20 cellular contexts compared by ENCODE assay signal in the genomic region with DNA sequence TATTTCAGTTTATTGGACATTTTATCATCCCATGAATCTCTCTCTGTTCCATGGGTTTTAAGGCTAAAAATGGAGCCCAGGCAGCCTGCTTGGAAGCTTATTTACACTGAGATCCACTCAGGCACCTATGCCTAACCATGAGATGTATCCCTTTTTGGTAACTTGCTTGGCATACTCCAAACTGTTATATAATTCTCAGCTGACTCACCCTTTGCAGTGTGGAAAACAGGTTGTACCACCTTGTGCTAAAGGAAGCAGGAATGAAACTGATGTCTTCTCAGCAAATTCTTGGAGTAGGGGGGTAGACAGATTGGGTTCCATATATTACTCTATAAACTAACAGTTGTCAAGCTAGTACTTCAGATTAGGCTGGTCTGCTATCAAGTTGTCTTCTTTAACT.
"Had no signal": no experiment of that assay in that cellular context is flagged by ENCODE, and none has a peak within 500 bp of the region (broad histone marks: within the 10 kb centered on the region; RNA-seq: fewer than 3 reads in every experiment).

No MANE protein-coding gene starts in this region.

- H3K4me3 ChIP-seq: adrenal gland, cardiac muscle cell, gastrocnemius medialis, heart left ventricle, ovary, right lobe of liver, smooth muscle cell, stomach, thoracic aorta, upper lobe of right lung had no signal

- DNase-seq: activated CD4-positive, alpha-beta T cell treated with anti-CD3 and anti-CD28 coated beads, Interleukin-2, amount 10 ng/mL, durations not matched to agents 7 days and 5 days; activated CD8-positive, alpha-beta T cell treated with anti-CD3 and anti-CD28 coated beads, Interleukin-2, amount 10 ng/mL, durations not matched to agents 7 days and 5 days; activated naive CD4-positive, alpha-beta T cell treated with anti-CD3 and anti-CD28 coated beads, Interleukin-2, amount 50 U/mL, for 16 hours; activated T-cell treated with anti-CD3 and anti-CD28 coated beads, Interleukin-2, amount 50 U/mL, for 24 hours; adrenal gland; dermis blood vessel endothelial cell; gastrocnemius medialis; heart left ventricle; kidney glomerular epithelial cell; natural killer cell; ovary; right lobe of liver; stimulated activated CD4-positive, alpha-beta T cell treated with anti-CD3 and anti-CD28 coated beads, Interleukin-4, amount 100 ng/mL, for 24 hours; stomach; T1000; upper lobe of right lung had no signal

- ATAC-seq: activated CD8-positive, alpha-beta T cell treated with anti-CD3 and anti-CD28 coated beads, Interleukin-2, amount 10 ng/mL, durations not matched to agents 7 days and 5 days; gastrocnemius medialis; heart left ventricle; natural killer cell; right lobe of liver; stimulated activated effector memory CD8-positive, alpha-beta T cell treated with anti-CD3 and anti-CD28 coated beads, Interleukin-12 subunit alpha, Interleukin-12 subunit beta, amount 100 ng/mL, for 72 hours; upper lobe of right lung had no signal

- H3K27me3 ChIP-seq: adrenal gland, cardiac muscle cell, gastrocnemius medialis, heart left ventricle, ovary, right lobe of liver, stomach, upper lobe of right lung had no signal

- H3K4me1 ChIP-seq: adrenal gland, heart left ventricle, right lobe of liver, stomach, upper lobe of right lung had no signal

- H3K27ac ChIP-seq: adrenal gland, cardiac muscle cell, gastrocnemius medialis, heart left ventricle, ovary, right lobe of liver, stomach, thoracic aorta, upper lobe of right lung had no signal

- H3K36me3 ChIP-seq: adrenal gland, cardiac muscle cell, gastrocnemius medialis, heart left ventricle, ovary, right lobe of liver, stomach, thoracic aorta, upper lobe of right lung had no signal

- H3K9me3 ChIP-seq: adrenal gland, gastrocnemius medialis, heart left ventricle, ovary, right lobe of liver, stomach, thoracic aorta, upper lobe of right lung had no signal
